In the genomic region with DNA sequence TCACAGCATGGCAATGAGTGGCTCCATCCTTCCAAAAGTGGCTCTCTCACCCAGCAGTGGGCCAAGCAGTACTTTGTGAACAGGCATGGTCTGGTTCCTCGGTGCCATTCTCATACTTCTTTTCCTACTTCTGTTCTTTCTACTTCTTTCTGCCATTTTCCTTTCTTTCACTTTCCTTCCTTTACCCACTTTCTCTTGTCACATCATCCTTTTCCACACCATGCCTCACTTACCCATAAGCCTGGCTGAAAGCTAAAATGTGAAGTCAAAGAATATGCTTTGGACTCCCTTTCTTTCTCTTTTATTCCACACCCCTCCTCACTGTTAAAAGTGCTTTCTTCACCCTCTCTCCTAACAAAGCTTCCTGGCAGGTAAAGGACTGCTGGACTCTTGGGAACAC, we compare ENCODE assay signal across 6 cellular contexts. TPM values are rescaled to one million over a fixed set of nuclear protein-coding genes. Genes with fewer than 3 reads are reported as not detected.
"Had no signal": no experiment of that assay in that cellular context is flagged by ENCODE, and none has a peak within 500 bp of the region (broad histone marks: within the 10 kb centered on the region; RNA-seq: fewer than 3 reads in every experiment).

No MANE protein-coding gene starts in this region.

- H2AFZ ChIP-seq: GM23338 had no signal

- H3K4me3 Mint-ChIP-seq: GM23338, H9 had no signal

- DNase-seq: H9, HCEC 1CT, IMR-90 had no signal

- H3K27ac Mint-ChIP-seq: GM23338, H9 had no signal

- H3K9me3 Mint-ChIP-seq: H9 had no signal

- H3K4me3 ChIP-seq: GM23338, K562 had no signal

- H3K4me2 ChIP-seq: GM23338 had no signal

RNA-seq across cellular contexts. Expression of a gene that starts 57.0 kb away (rescaled TPM):
- total RNA-seq: GM23338, H1 had no signal
- polyA plus RNA-seq: GM23338 had no signal
